In the genomic region with DNA sequence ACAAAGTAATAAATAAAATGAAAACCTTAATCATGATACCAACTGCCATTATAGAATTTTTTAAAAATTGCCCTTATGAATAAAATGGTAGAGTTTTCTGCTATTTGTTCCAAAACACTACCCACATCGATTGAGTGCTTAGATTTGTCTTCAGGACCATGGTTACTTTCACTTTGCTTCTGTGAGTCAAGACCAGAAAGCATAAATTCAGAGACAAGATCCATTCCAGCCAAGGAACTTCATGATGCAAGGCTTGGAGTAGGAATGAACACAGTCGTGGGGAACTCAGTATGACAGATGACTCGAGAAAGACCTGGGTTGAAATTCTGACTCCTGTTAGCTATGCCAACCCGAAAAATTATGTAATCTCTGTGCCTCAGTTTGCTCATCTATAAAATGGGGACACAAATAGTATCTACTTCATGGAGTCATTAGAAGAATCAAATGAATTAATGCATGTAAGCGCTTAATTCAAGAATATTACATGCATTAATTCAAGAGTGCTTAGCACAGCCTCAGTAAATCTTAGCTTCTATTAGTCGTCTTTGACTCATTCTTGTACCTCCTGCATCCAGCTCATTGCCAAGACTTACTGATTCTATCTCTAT, we compare ENCODE assay signal across 1 cellular context.
TF ChIP-seq lines count a peak whose summit lies in the region.

No MANE protein-coding gene starts in this region.

TF ChIP-seq in K562, 482 proteins besides CTCF, POLR2A, EP300 and RAD21 (continued from another document):
- TF ChIP-seq, protein P1, sequence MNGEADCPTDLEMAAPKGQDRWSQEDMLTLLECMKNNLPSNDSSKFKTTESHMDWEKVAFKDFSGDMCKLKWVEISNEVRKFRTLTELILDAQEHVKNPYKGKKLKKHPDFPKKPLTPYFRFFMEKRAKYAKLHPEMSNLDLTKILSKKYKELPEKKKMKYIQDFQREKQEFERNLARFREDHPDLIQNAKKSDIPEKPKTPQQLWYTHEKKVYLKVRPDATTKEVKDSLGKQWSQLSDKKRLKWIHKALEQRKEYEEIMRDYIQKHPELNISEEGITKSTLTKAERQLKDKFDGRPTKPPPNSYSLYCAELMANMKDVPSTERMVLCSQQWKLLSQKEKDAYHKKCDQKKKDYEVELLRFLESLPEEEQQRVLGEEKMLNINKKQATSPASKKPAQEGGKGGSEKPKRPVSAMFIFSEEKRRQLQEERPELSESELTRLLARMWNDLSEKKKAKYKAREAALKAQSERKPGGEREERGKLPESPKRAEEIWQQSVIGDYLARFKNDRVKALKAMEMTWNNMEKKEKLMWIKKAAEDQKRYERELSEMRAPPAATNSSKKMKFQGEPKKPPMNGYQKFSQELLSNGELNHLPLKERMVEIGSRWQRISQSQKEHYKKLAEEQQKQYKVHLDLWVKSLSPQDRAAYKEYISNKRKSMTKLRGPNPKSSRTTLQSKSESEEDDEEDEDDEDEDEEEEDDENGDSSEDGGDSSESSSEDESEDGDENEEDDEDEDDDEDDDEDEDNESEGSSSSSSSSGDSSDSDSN (IDR thresholded peaks at IDR 0.05; ENCODE audit: borderline replicate concordance in 1 of 2, low read depth in 2 of 2, low read length in 2 of 2) = no peak
- TF ChIP-seq, protein P2, sequence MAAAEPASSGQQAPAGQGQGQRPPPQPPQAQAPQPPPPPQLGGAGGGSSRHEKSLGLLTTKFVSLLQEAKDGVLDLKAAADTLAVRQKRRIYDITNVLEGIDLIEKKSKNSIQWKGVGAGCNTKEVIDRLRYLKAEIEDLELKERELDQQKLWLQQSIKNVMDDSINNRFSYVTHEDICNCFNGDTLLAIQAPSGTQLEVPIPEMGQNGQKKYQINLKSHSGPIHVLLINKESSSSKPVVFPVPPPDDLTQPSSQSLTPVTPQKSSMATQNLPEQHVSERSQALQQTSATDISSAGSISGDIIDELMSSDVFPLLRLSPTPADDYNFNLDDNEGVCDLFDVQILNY (CRISPR knock-in tag; IDR thresholded peaks at IDR 0.05) = no peak
- TF ChIP-seq ZSCAN32 (CRISPR knock-in tag; IDR thresholded peaks at IDR 0.05) = no peak
- TF ChIP-seq, protein P3, sequence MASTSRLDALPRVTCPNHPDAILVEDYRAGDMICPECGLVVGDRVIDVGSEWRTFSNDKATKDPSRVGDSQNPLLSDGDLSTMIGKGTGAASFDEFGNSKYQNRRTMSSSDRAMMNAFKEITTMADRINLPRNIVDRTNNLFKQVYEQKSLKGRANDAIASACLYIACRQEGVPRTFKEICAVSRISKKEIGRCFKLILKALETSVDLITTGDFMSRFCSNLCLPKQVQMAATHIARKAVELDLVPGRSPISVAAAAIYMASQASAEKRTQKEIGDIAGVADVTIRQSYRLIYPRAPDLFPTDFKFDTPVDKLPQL (IDR thresholded peaks at IDR 0.05; ENCODE audit: extremely low read depth, insufficient read length) = no peak
- no peak for TF ChIP-seq ZNF830 (CRISPR knock-in tag; IDR thresholded peaks at IDR 0.05)
- TF ChIP-seq ZNF165 (CRISPR knock-in tag; IDR thresholded peaks at IDR 0.05; ENCODE audit: borderline replicate concordance) = no peak
- no peak for TF ChIP-seq PRPF4 (IDR thresholded peaks at IDR 0.05; ENCODE audit: insufficient read depth, low read depth, low read length, poor library complexity, severe bottlenecking)
- no peak for TF ChIP-seq ATF1 (CRISPR knock-in tag; IDR thresholded peaks at IDR 0.05)
- TF ChIP-seq ATF1 (tag; IDR thresholded peaks at IDR 0.05) = 0 out of 2 replicates have a peak, but pooled peaks have one; percentile 12
- TF ChIP-seq KAT8 (IDR thresholded peaks at IDR 0.05; ENCODE audit: low read depth) = no peak
- TF ChIP-seq EHMT2 (IDR thresholded peaks at IDR 0.05) = no peak
- TF ChIP-seq ZNF436 (CRISPR knock-in tag; IDR thresholded peaks at IDR 0.05) = no peak
- TF ChIP-seq, protein P4, sequence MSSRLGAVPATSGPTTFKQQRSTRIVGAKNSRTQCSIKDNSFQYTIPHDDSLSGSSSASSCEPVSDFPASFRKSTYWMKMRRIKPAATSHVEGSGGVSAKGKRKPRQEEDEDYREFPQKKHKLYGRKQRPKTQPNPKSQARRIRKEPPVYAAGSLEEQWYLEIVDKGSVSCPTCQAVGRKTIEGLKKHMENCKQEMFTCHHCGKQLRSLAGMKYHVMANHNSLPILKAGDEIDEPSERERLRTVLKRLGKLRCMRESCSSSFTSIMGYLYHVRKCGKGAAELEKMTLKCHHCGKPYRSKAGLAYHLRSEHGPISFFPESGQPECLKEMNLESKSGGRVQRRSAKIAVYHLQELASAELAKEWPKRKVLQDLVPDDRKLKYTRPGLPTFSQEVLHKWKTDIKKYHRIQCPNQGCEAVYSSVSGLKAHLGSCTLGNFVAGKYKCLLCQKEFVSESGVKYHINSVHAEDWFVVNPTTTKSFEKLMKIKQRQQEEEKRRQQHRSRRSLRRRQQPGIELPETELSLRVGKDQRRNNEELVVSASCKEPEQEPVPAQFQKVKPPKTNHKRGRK (tag; IDR thresholded peaks at IDR 0.05) = no peak
- TF ChIP-seq NR2C1 (IDR thresholded peaks at IDR 0.05) = no peak
- TF ChIP-seq NR2C1 (tag; IDR thresholded peaks at IDR 0.05) = no peak
- TF ChIP-seq POLR2AphosphoS5 (IDR thresholded peaks at IDR 0.05; ENCODE audit: control insufficient read depth, insufficient read depth, low read depth, low read length) = no peak
- TF ChIP-seq CHD4 (IDR thresholded peaks at IDR 0.05; ENCODE audit: insufficient read depth, insufficient replicate concordance, low read depth, low read length, poor library complexity, severe bottlenecking) = peak; percentile 98
- no peak for TF ChIP-seq C11orf30 (IDR thresholded peaks at IDR 0.05; ENCODE audit: low read depth)
- TF ChIP-seq YY1 (IDR thresholded peaks at IDR 0.05; ENCODE audit: borderline replicate concordance in 1 of 3, control insufficient read depth in 1 of 3, extremely low read depth in 1 of 3, insufficient read depth in 3 of 3, insufficient read length in 1 of 3, insufficient replicate concordance in 2 of 3, low read depth in 1 of 3, low read length in 2 of 3) = no peak
- TF ChIP-seq FOXP1 (CRISPR knock-in tag; IDR thresholded peaks at IDR 0.05) = no peak
- no peak for TF ChIP-seq KHSRP (IDR thresholded peaks at IDR 0.05)
- TF ChIP-seq, protein P5, sequence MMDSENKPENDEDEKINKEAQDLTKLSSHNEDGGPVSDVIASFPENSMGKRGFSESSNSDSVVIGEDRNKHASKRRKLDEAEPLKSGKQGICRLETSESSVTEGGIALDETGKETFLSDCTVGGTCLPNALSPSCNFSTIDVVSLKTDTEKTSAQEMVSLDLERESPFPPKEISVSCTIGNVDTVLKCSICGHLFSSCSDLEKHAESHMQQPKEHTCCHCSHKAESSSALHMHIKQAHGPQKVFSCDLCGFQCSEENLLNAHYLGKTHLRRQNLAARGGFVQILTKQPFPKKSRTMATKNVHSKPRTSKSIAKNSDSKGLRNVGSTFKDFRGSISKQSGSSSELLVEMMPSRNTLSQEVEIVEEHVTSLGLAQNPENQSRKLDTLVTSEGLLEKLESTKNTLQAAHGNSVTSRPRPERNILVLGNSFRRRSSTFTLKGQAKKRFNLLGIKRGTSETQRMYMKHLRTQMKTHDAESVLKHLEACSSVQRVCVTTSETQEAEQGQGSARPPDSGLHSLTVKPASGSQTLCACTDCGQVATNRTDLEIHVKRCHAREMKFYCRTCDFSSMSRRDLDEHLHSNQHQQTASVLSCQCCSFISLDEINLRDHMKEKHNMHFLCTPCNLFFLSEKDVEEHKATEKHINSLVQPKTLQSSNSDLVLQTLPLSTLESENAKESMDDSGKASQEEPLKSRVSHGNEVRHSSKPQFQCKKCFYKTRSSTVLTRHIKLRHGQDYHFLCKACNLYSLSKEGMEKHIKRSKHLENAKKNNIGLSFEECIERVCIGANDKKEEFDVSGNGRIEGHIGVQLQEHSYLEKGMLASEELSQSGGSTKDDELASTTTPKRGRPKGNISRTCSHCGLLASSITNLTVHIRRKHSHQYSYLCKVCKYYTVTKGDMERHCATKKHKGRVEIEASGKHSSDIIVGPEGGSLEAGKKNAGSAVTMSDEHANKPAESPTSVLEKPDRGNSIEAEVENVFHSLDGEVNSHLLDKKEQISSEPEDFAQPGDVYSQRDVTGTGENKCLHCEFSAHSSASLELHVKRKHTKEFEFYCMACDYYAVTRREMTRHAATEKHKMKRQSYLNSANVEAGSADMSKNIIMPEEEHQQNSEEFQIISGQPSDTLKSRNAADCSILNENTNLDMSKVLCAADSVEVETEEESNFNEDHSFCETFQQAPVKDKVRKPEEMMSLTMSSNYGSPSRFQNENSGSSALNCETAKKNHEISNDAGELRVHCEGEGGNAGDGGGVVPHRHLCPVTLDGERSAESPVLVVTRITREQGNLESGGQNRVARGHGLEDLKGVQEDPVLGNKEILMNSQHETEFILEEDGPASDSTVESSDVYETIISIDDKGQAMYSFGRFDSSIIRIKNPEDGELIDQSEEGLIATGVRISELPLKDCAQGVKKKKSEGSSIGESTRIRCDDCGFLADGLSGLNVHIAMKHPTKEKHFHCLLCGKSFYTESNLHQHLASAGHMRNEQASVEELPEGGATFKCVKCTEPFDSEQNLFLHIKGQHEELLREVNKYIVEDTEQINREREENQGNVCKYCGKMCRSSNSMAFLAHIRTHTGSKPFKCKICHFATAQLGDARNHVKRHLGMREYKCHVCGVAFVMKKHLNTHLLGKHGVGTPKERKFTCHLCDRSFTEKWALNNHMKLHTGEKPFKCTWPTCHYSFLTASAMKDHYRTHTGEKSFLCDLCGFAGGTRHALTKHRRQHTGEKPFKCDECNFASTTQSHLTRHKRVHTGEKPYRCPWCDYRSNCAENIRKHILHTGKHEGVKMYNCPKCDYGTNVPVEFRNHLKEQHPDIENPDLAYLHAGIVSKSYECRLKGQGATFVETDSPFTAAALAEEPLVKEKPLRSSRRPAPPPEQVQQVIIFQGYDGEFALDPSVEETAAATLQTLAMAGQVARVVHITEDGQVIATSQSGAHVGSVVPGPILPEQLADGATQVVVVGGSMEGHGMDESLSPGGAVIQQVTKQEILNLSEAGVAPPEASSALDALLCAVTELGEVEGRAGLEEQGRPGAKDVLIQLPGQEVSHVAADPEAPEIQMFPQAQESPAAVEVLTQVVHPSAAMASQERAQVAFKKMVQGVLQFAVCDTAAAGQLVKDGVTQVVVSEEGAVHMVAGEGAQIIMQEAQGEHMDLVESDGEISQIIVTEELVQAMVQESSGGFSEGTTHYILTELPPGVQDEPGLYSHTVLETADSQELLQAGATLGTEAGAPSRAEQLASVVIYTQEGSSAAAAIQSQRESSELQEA (IDR thresholded peaks at IDR 0.05; ENCODE audit: low read depth) = no peak
- no peak for TF ChIP-seq PHF8 (IDR thresholded peaks at IDR 0.05; ENCODE audit: borderline replicate concordance, low read length)
- no peak for TF ChIP-seq FOXJ3 (CRISPR knock-in tag; IDR thresholded peaks at IDR 0.05)
- TF ChIP-seq, protein P6, sequence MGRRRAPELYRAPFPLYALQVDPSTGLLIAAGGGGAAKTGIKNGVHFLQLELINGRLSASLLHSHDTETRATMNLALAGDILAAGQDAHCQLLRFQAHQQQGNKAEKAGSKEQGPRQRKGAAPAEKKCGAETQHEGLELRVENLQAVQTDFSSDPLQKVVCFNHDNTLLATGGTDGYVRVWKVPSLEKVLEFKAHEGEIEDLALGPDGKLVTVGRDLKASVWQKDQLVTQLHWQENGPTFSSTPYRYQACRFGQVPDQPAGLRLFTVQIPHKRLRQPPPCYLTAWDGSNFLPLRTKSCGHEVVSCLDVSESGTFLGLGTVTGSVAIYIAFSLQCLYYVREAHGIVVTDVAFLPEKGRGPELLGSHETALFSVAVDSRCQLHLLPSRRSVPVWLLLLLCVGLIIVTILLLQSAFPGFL (CRISPR knock-in tag; IDR thresholded peaks at IDR 0.05) = no peak
- TF ChIP-seq RBBP5 (IDR thresholded peaks at IDR 0.05; ENCODE audit: borderline replicate concordance, insufficient read depth, low read length, poor library complexity, severe bottlenecking) = no peak
- TF ChIP-seq EP400 (IDR thresholded peaks at IDR 0.05) = no peak
- TF ChIP-seq BMI1 (IDR thresholded peaks at IDR 0.05; ENCODE audit: low read length) = no peak
- peak; percentile 45 to 91; a peak in 3 of 4 replicates for TF ChIP-seq RCOR1 (IDR thresholded peaks at IDR 0.05; ENCODE audit: borderline replicate concordance in 1 of 2, low read depth in 2 of 2, low read length in 2 of 2)
- no peak for TF ChIP-seq ETV1 (tag; conservative IDR thresholded peaks at IDR 0.05; ENCODE audit: low read depth)
- TF ChIP-seq, protein P7, sequence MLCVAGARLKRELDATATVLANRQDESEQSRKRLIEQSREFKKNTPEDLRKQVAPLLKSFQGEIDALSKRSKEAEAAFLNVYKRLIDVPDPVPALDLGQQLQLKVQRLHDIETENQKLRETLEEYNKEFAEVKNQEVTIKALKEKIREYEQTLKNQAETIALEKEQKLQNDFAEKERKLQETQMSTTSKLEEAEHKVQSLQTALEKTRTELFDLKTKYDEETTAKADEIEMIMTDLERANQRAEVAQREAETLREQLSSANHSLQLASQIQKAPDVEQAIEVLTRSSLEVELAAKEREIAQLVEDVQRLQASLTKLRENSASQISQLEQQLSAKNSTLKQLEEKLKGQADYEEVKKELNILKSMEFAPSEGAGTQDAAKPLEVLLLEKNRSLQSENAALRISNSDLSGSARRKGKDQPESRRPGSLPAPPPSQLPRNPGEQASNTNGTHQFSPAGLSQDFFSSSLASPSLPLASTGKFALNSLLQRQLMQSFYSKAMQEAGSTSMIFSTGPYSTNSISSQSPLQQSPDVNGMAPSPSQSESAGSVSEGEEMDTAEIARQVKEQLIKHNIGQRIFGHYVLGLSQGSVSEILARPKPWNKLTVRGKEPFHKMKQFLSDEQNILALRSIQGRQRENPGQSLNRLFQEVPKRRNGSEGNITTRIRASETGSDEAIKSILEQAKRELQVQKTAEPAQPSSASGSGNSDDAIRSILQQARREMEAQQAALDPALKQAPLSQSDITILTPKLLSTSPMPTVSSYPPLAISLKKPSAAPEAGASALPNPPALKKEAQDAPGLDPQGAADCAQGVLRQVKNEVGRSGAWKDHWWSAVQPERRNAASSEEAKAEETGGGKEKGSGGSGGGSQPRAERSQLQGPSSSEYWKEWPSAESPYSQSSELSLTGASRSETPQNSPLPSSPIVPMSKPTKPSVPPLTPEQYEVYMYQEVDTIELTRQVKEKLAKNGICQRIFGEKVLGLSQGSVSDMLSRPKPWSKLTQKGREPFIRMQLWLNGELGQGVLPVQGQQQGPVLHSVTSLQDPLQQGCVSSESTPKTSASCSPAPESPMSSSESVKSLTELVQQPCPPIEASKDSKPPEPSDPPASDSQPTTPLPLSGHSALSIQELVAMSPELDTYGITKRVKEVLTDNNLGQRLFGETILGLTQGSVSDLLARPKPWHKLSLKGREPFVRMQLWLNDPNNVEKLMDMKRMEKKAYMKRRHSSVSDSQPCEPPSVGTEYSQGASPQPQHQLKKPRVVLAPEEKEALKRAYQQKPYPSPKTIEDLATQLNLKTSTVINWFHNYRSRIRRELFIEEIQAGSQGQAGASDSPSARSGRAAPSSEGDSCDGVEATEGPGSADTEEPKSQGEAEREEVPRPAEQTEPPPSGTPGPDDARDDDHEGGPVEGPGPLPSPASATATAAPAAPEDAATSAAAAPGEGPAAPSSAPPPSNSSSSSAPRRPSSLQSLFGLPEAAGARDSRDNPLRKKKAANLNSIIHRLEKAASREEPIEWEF (CRISPR knock-in tag; IDR thresholded peaks at IDR 0.05) = no peak
- TF ChIP-seq HDAC3 (IDR thresholded peaks at IDR 0.05; ENCODE audit: borderline replicate concordance, partially characterized antibody) = no peak
